28 cellular contexts compared by ENCODE assay signal in genomic region chr17:46960152-46960551, GRCh38. TPM values are rescaled to one million over a fixed set of nuclear protein-coding genes. Genes with fewer than 3 reads are reported as not detected.
"Had no signal": no experiment of that assay in that cellular context is flagged by ENCODE, and none has a peak within 500 bp of the region (broad histone marks: within the 10 kb centered on the region; RNA-seq: fewer than 3 reads in every experiment).

No MANE protein-coding gene starts in this region.

- DNase-seq: stimulated activated CD4-positive, alpha-beta T cell treated with anti-CD3 and anti-CD28 coated beads, Interleukin-2, amount 100 ng/mL, for 48 hours; stimulated activated CD4-positive, alpha-beta T cell treated with anti-CD3 and anti-CD28 coated beads, Interleukin-4, amount 100 ng/mL, for 1 hour; stimulated activated CD4-positive, alpha-beta T cell treated with anti-CD3 and anti-CD28 coated beads, Interleukin-4, amount 100 ng/mL, for 24 hours; stimulated activated CD4-positive, alpha-beta T cell treated with anti-CD3 and anti-CD28 coated beads, Interleukin-4, amount 100 ng/mL, for 4 hours; stimulated activated CD8-positive, alpha-beta memory T cell treated with anti-CD3 and anti-CD28 coated beads, Interleukin-4, amount 100 ng/mL, for 48 hours; stimulated activated naive B cell treated with anti-CD40 and anti-IgM and Interleukin-4, amounts not matched to agents 10 μg/mL and 1 μg/mL and 100 μg/mL, for 72 hours; stimulated activated naive CD4-positive, alpha-beta T cell; stimulated activated naive CD4-positive, alpha-beta T cell treated with Interleukin-2 at 50 U/mL for 16 hours; stimulated activated naive CD8-positive, alpha-beta T cell treated with anti-CD3 and anti-CD28 coated beads, Interleukin-15, amount 100 ng/mL, for 72 hours; stimulated activated naive CD8-positive, alpha-beta T cell treated with anti-CD3 and anti-CD28 coated beads, Interleukin-15, Interleukin-2, amounts not matched to agents 100 U/mL and 50 U/mL, for 24 hours; stomach; substantia nigra; testis; thyroid gland; tibial artery; trophoblast cell; upper lobe of left lung; uterus had no signal

- H3K4me3 ChIP-seq: stomach, suprapubic skin, testis, thoracic aorta, thyroid gland, tibial artery, tibial nerve, upper lobe of left lung, upper lobe of right lung, uterus, vagina had no signal

- FAIRE-seq: urothelium cell line had no signal

- H3K27ac ChIP-seq: stomach, suprapubic skin, testis, thoracic aorta, thyroid gland, tibial artery, tibial nerve, upper lobe of left lung, upper lobe of right lung, uterus, vagina had no signal

- H3K27me3 ChIP-seq: suprapubic skin, testis, thyroid gland, tibial artery, tibial nerve, upper lobe of left lung, upper lobe of right lung, uterus, vagina had no signal

- H3K4me1 ChIP-seq: stomach, testis, thyroid gland, tibial nerve, upper lobe of right lung, uterus, vagina had no signal

- ATAC-seq: stimulated activated effector memory CD8-positive, alpha-beta T cell treated with anti-CD3 and anti-CD28 coated beads, Interleukin-12 subunit alpha, Interleukin-12 subunit beta, amount 100 ng/mL, for 72 hours; stimulated activated memory B cell treated with anti-CD40 and anti-IgM and Interleukin-4, amounts not matched to agents 10 μg/mL and 1 μg/mL and 100 μg/mL, for 72 hours; stimulated activated naive B cell treated with anti-CD40 and anti-IgM and Interleukin-4, amounts not matched to agents 10 μg/mL and 1 μg/mL and 100 μg/mL, for 72 hours; stimulated activated naive CD8-positive, alpha-beta T cell treated with anti-CD3 and anti-CD28 coated beads, Interleukin-15, amount 100 ng/mL, for 72 hours; stimulated activated naive CD8-positive, alpha-beta T cell treated with anti-CD3 and anti-CD28 coated beads, Interleukin-15, Interleukin-2, amounts not matched to agents 100 U/mL and 50 U/mL, for 24 hours; upper lobe of right lung had no signal

- H3K36me3 ChIP-seq: suprapubic skin, thoracic aorta, thyroid gland, upper lobe of left lung, upper lobe of right lung, uterus, vagina had no signal

- H3K9me3 ChIP-seq: suprapubic skin, testis, thoracic aorta, thyroid gland, tibial artery, upper lobe of left lung, upper lobe of right lung, uterus, vagina had no signal

RNA-seq across cellular contexts. Expression of gene RPRML, which starts 18.9 kb away (rescaled TPM):
- total RNA-seq: stomach, testis, thoracic aorta, thyroid gland, ureter, urinary bladder, uterus had no signal
- polyA plus RNA-seq: urinary bladder had no signal
